ENCODE assay signal across 8 cellular contexts in the genomic region with DNA sequence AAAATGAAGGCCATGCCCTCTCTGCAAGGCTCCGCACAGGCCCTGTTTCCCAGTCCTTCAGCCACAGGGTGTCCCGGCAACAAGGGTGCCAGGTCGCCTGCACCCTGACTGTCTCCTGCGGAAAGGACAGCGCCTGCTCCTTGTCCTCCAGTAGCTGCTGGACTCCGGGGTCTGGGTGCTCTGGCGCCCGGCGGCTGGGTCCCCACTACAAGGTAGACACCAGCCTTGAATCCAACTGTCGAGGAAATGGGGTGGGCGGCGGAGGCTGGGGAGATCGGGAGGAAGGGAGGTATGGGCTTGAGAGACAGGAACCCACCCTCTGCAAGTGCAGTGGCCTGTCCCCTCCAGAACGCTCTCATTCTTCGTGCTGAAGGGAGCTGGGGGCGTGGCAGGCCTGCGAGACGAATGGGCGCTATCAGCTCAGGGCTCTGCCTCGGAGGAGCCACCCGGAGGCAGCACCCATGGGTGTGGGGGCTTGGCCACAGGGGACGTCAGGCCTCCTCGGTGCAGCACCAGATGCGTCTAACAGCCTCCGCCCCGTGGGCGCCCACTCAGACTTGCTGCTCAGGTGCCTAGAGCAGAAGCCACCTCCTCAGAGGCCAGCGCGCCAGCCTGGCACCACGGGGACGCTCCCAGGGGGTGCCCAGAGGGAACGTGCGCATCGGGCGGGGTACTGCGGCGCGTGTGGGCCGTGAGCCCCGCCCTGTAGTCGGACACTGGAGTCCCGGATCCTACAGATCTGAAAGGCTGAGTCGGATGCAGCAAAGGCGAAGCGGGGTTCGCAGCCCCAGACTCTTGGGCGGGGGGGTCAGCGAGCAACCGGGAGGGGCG. TPM values are rescaled to one million over a fixed set of nuclear protein-coding genes. Genes with fewer than 3 reads are reported as not detected.
A peak's percentile ranks its signal among the peaks of the same experiment; 100 is the strongest.
DNase-seq lines count a peak whose midpoint lies in the region; ATAC-seq and TF ChIP-seq lines count a peak whose summit lies in the region.

No MANE protein-coding gene starts in this region.

- H3K27me3 ChIP-seq in lung (ENCODE audit: control insufficient read depth, insufficient read depth), result no peaks in the 10 kb centered on the region

- 20 to 21% methylated on average over 48 to 50 of the region's 50 CpGs for WGBS in lung, 2 donors

- peak; percentile 44 for ATAC-seq in GM21515 (IDR thresholded peaks at IDR 0.05; ENCODE audit: unreplicated experiment)
- peak; percentile 56 to 57 for ATAC-seq in activated CD4-positive, CD25-positive, alpha-beta regulatory T cell treated with anti-CD3 and anti-CD28 coated beads, Interleukin-2, amount 50 U/mL, for 24 hours
- ATAC-seq in lung (ENCODE audit: insufficient read depth, low FRiP score), result peak; percentile 12

- H3K4me1 ChIP-seq in lung (ENCODE audit: control insufficient read depth in 2 of 2, insufficient read depth in 2 of 2, low read length in 2 of 2), result peaks cover 3 to 32% of the 10 kb centered on the region in 2 donors

- no peaks in the 10 kb centered on the region for H3K9me3 ChIP-seq in lung (ENCODE audit: control insufficient read depth in 2 of 2, insufficient read depth in 1 of 2, low read length in 1 of 2)

- peak overlapping the region; percentile 65 for H3K27ac ChIP-seq in cingulate gyrus (ENCODE audit: low read depth, low read length)
- H3K27ac ChIP-seq in lung (ENCODE audit: low read depth in 1 of 2, low read length in 1 of 2), result peak overlapping the region; percentile 89 to 96

- DNase-seq in GM03348 (ENCODE audit: low spot score) (peak; percentile 79), HuH-7 (ENCODE audit: low spot score) (peak; percentile 69), lung (ENCODE audit: low spot score) (peak; percentile 45), kidney glomerular epithelial cell (lab: John Stamatoyannopoulos, UW) (no peak)
- peak; percentile 59 for DNase-seq in stimulated activated CD8-positive, alpha-beta memory T cell treated with anti-CD3 and anti-CD28 coated beads, Interleukin-4, amount 100 ng/mL, for 24 hours (ENCODE audit: low read depth)

- H3K36me3 ChIP-seq in lung (ENCODE audit: control insufficient read depth in 2 of 2, insufficient read depth in 2 of 2, low read length in 2 of 2), result no peaks in the 10 kb centered on the region

- H3K4me3 ChIP-seq in lung, result peak overlapping the region; percentile 58

- TF ChIP-seq CTCF in lung (IDR thresholded peaks at IDR 0.05; ENCODE audit: control extremely low read depth, extremely low read depth), result no peak

RNA-seq across cellular contexts. Expression of a gene that starts 15.6 kb away (rescaled TPM):
- 10 to 100 TPM; 21.7 to 33.0 TPM for total RNA-seq in lung
- polyA plus RNA-seq in lung, result 10 to 100 TPM in 1 of 2 donors, 1 to 10 TPM in 1; 4.4 to 79.2 TPM

RNA-seq across cellular contexts. Expression of a gene that starts 23.5 kb away (rescaled TPM):
- total RNA-seq in lung, result 1 to 10 TPM in 1 of 2 donors, under 1 TPM in 1; 0.46 to 3.3 TPM
- 1 to 10 TPM; 1.4 to 4.0 TPM for polyA plus RNA-seq in lung

RNA-seq across cellular contexts. Expression of a gene that starts 31.1 kb away (rescaled TPM):
- total RNA-seq in lung, result under 1 TPM in 1 of 2 donors, not detected in 1; 0.52 TPM
- under 1 TPM in 1 of 2 donors, not detected in 1; 0.06 TPM for polyA plus RNA-seq in lung

RNA-seq across cellular contexts. Expression of a gene that starts 47.6 kb away (rescaled TPM):
- total RNA-seq in lung, result 10 to 100 TPM; 41.7 to 65.9 TPM
- 10 to 100 TPM; 39.2 to 66.2 TPM for polyA plus RNA-seq in lung

RNA-seq across cellular contexts. Expression of a gene that starts 47.6 kb away (rescaled TPM):
- 10 to 100 TPM; 18.6 to 53.5 TPM for total RNA-seq in lung
- 10 to 100 TPM; 33.8 to 79.9 TPM for polyA plus RNA-seq in lung
